1 cellular context compared by ENCODE assay signal in the genomic region with DNA sequence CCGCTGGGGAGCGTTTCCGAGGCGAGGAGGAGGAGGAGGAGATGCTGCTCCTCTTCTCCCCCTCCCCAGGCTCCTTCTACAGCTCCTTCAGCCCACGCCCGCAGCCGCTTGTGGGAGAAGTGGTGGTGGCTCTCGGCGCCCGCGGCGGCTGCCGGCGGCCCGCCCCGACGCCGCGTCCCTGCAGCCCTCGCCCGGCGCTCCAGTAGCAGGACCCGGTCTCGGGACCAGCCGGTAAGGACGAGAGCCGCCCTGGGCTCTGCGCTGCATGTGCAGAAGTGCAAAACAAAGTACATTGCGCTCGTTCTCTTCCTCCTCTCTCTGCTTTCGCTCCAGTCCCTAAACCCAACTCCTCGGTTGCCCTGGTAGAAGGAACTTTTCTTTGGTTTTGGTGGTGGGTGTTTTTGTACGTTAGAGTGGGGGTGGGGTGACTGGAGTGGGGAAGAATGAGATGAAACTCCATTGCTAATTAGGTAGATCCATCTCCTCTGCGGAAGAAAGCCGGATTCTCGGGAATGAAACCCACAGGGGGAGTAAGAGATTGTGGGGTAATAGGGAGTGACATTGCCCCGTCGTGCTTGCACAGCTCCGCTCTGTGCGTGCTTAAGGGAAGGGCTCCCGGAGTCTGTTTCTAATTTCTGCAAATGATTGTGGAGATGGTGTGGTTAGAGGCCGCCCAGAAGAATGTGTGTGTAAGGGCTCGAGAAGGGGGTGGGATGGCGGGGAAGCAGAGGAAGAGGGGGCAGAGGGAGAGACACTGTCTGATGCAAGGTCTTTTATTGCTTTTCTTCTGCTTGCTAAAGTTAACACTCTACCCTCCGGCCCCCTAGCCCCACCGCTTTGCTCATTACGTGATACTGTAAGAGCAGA.
TF ChIP-seq lines count a peak whose summit lies in the region.

No MANE protein-coding gene starts in this region.

TF ChIP-seq in endothelial cell of umbilical vein, 7 proteins besides CTCF, POLR2A, EP300 and RAD21 (continued from another document):
- no peak for TF ChIP-seq MAX (IDR thresholded peaks at IDR 0.05; ENCODE audit: insufficient read depth, insufficient read length)
- no peak for TF ChIP-seq GATA2 (IDR thresholded peaks at IDR 0.05; ENCODE audit: insufficient read depth, insufficient read length, low read depth, low read length)
- TF ChIP-seq FOS (IDR thresholded peaks at IDR 0.05; ENCODE audit: borderline replicate concordance, insufficient read depth, low read length) = no peak
- TF ChIP-seq JUN (IDR thresholded peaks at IDR 0.05; ENCODE audit: borderline replicate concordance, insufficient read depth, insufficient read length, low read depth) = no peak
- TF ChIP-seq POLR2AphosphoS5 (IDR thresholded peaks at IDR 0.05; ENCODE audit: insufficient read depth, low read depth, low read length) = no peak
- TF ChIP-seq MYC (IDR thresholded peaks at IDR 0.05; ENCODE audit: low read depth, low read length) = no peak
